ENCODE assay signal across 1 cellular context in genomic region chr14:89648510-89648909, GRCh38.
TF ChIP-seq lines count a peak whose summit lies in the region.

No MANE protein-coding gene starts in this region.

TF ChIP-seq in GM23338, 12 proteins besides CTCF, POLR2A, EP300 and RAD21:
- TF ChIP-seq ZNF462 (CRISPR knock-in tag; IDR thresholded peaks at IDR 0.05) (no peak), STAT1 (IDR thresholded peaks at IDR 0.05; ENCODE audit: unreplicated experiment) (no peak), CREB1 (CRISPR knock-in tag; IDR thresholded peaks at IDR 0.05; ENCODE audit: low read depth) (no peak), POLR2AphosphoS5 (IDR thresholded peaks at IDR 0.05; ENCODE audit: low read depth) (no peak), NANOG (IDR thresholded peaks at IDR 0.05; ENCODE audit: borderline replicate concordance) (no peak), JUNB (IDR thresholded peaks at IDR 0.05; ENCODE audit: unreplicated experiment) (no peak), REST (IDR thresholded peaks at IDR 0.05; ENCODE audit: unreplicated experiment) (no peak), ZNF114 (CRISPR knock-in tag; IDR thresholded peaks at IDR 0.05) (no peak), ETS1 (IDR thresholded peaks at IDR 0.05) (no peak), EZH2 (IDR thresholded peaks at IDR 0.05; ENCODE audit: low read depth, unreplicated experiment) (no peak), ZNF331 (CRISPR knock-in tag; IDR thresholded peaks at IDR 0.05; ENCODE audit: low read depth) (no peak), EZH2phosphoT487 (IDR thresholded peaks at IDR 0.05; ENCODE audit: unreplicated experiment) (no peak)
